Comparison of ENCODE assay signal across 10 cellular contexts in the genomic region with DNA sequence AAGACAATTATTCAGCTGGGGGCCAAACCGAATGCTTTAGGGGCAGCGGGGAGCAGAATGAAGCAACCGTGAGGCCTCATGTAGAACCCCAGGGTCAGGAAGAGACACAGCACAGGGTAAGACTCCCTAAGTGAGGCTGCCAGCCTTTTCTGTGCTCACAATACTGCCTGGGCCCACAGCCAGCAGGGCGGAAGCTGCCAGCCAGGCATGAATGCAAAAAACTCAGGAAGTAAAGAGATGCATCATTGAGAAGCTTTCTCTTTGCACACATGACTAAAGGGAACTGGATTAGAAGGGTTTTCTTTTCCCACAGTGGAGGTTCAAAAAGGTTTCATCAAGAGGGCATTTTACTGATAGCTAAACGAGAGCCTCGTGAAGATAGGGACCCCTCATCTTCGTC. TPM values are rescaled to one million over a fixed set of nuclear protein-coding genes. Genes with fewer than 3 reads are reported as not detected.
DNase-seq lines count a peak whose midpoint lies in the region; ATAC-seq, FAIRE-seq and TF ChIP-seq lines count a peak whose summit lies in the region.
"Had no signal": no experiment of that assay in that cellular context is flagged by ENCODE, and none has a peak within 500 bp of the region (broad histone marks: within the 10 kb centered on the region; RNA-seq: fewer than 3 reads in every experiment).

No MANE protein-coding gene starts in this region.

- H3K27ac Mint-ChIP-seq in activated T-helper 2 cell treated with anti-CD3 and anti-CD28 coated beads, Interferon-gamma antibody, Interleukin-2, Interleukin-4, amounts not matched to agents 10 μg/mL and 5 μg/mL and 100 μg/mL, durations not matched to agents 14 hours and 24 hours and 36 hours, result no peak overlapping the region

- H3K36me3 ChIP-seq in kidney (ENCODE audit: control insufficient read depth in 1 of 2, insufficient read depth in 2 of 2, low read length in 2 of 2), result peaks cover 4 to 20% of the 10 kb centered on the region in 2 donors
- no peaks in the 10 kb centered on the region for H3K36me3 ChIP-seq in upper lobe of right lung
- H3K36me3 ChIP-seq: Peyer's patch had no signal

- DNase-seq in 8988T (peak; percentile 24), Kasumi-1 (lab: John Stamatoyannopoulos, UW) (peak; percentile 44 to 50), astrocyte of the spinal cord (ENCODE audit: low read depth, low spot score) (peak; percentile 69), kidney (peak; percentile 85), upper lobe of right lung (peak; percentile 77)
- DNase-seq in activated T-cell treated with anti-CD3 and anti-CD28 coated beads, Interleukin-2, amount 50 U/mL, for 4 hours, result no peak
- DNase-seq in activated T-helper 2 cell treated with anti-CD3 and anti-CD28 coated beads, Interferon-gamma antibody, Interleukin-2, Interleukin-4, amounts not matched to agents 10 μg/mL and 5 μg/mL and 100 μg/mL, durations not matched to agents 14 hours and 24 hours and 36 hours (ENCODE audit: low spot score), result no peak

- no peak for TF ChIP-seq CTCF in astrocyte of the spinal cord (IDR thresholded peaks at IDR 0.05; ENCODE audit: low read depth, low read length)
- TF ChIP-seq CTCF in kidney (IDR thresholded peaks at IDR 0.05; ENCODE audit: borderline replicate concordance, extremely low read depth, insufficient read depth), result no peak
- no peak for TF ChIP-seq CTCF in upper lobe of right lung (IDR thresholded peaks at IDR 0.05)

- no peaks in the 10 kb centered on the region for H3K27me3 ChIP-seq in upper lobe of right lung
- H3K27me3 ChIP-seq: Peyer's patch had no signal

- FAIRE-seq in kidney (lab: Jason Lieb, UNC), result no peak

- H3K4me3 ChIP-seq in astrocyte of the spinal cord (ENCODE audit: low read depth, low read length) (no peak overlapping the region), kidney (ENCODE audit: low read length in 2 of 2) (no peak overlapping the region), upper lobe of right lung (no peak overlapping the region)
- H3K4me3 ChIP-seq: Peyer's patch had no signal

- in situ Hi-C loops in astrocyte of the spinal cord (cut with HindIII; ENCODE audit: low sequenced_read_pairs), result no loop called here

- ATAC-seq in upper lobe of right lung, result peak; percentile 72
- ATAC-seq in activated T-cell treated with anti-CD3 and anti-CD28 coated beads, Interleukin-2, amount 50 U/mL, for 4 hours, result no peak
- ATAC-seq in HG03460 (IDR thresholded peaks at IDR 0.05; ENCODE audit: unreplicated experiment), result no peak

- H3K4me1 ChIP-seq in kidney (ENCODE audit: control insufficient read depth in 1 of 2, insufficient read depth in 1 of 2, low read depth in 1 of 2, low read length in 2 of 2) (peaks cover 35 to 43% of the 10 kb centered on the region in 2 donors), upper lobe of right lung (no peaks in the 10 kb centered on the region)

- intact Hi-C loops in kidney (cut with DNase I) (no loop called here), upper lobe of right lung (cut with DNase I) (no loop called here)
- intact Hi-C loops in activated T-helper 2 cell treated with anti-CD3 and anti-CD28 coated beads, Interferon-gamma antibody, Interleukin-2, Interleukin-4, amounts not matched to agents 10 μg/mL and 5 μg/mL and 100 μg/mL, durations not matched to agents 14 hours and 24 hours and 36 hours (cut with micrococcal nuclease), result no loop called here

- no peaks in the 10 kb centered on the region for H3K9me3 Mint-ChIP-seq in activated T-cell treated with anti-CD3 and anti-CD28 coated beads, Interleukin-2, amount 50 U/mL, for 4 hours
- no peaks in the 10 kb centered on the region for H3K9me3 Mint-ChIP-seq in activated T-helper 2 cell treated with anti-CD3 and anti-CD28 coated beads, Interferon-gamma antibody, Interleukin-2, Interleukin-4, amounts not matched to agents 10 μg/mL and 5 μg/mL and 100 μg/mL, durations not matched to agents 14 hours and 24 hours and 36 hours

- H3K9me3 ChIP-seq in kidney (ENCODE audit: control insufficient read depth in 1 of 2, low read length in 2 of 2), result no peaks in the 10 kb centered on the region
- H3K9me3 ChIP-seq in upper lobe of right lung, result no peaks in the 10 kb centered on the region
- H3K9me3 ChIP-seq: Peyer's patch had no signal

- H3K27ac ChIP-seq in kidney (ENCODE audit: low read depth in 2 of 2, low read length in 2 of 2) (peak overlapping the region; percentile 54 to 59), upper lobe of right lung (no peak overlapping the region)

- no peaks in the 10 kb centered on the region for H3K36me3 Mint-ChIP-seq in activated T-cell treated with anti-CD3 and anti-CD28 coated beads, Interleukin-2, amount 50 U/mL, for 4 hours (ENCODE audit: insufficient read depth)
- no peaks in the 10 kb centered on the region for H3K36me3 Mint-ChIP-seq in activated T-helper 2 cell treated with anti-CD3 and anti-CD28 coated beads, Interferon-gamma antibody, Interleukin-2, Interleukin-4, amounts not matched to agents 10 μg/mL and 5 μg/mL and 100 μg/mL, durations not matched to agents 14 hours and 24 hours and 36 hours (ENCODE audit: low read depth)

- H3K4me3 Mint-ChIP-seq in activated T-cell treated with anti-CD3 and anti-CD28 coated beads, Interleukin-2, amount 50 U/mL, for 4 hours, result no peak overlapping the region
- no peak overlapping the region for H3K4me3 Mint-ChIP-seq in activated T-helper 2 cell treated with anti-CD3 and anti-CD28 coated beads, Interferon-gamma antibody, Interleukin-2, Interleukin-4, amounts not matched to agents 10 μg/mL and 5 μg/mL and 100 μg/mL, durations not matched to agents 14 hours and 24 hours and 36 hours (ENCODE audit: low read depth)

- no peaks in the 10 kb centered on the region for H3K4me1 Mint-ChIP-seq in activated T-cell treated with anti-CD3 and anti-CD28 coated beads, Interleukin-2, amount 50 U/mL, for 4 hours (ENCODE audit: low read depth)
- H3K4me1 Mint-ChIP-seq in activated T-helper 2 cell treated with anti-CD3 and anti-CD28 coated beads, Interferon-gamma antibody, Interleukin-2, Interleukin-4, amounts not matched to agents 10 μg/mL and 5 μg/mL and 100 μg/mL, durations not matched to agents 14 hours and 24 hours and 36 hours (ENCODE audit: low read depth), result peaks cover 13% of the 10 kb centered on the region

- no peak overlapping the region for H3K9ac ChIP-seq in kidney (ENCODE audit: low read length in 2 of 2)

- peaks cover 6% of the 10 kb centered on the region for H3K27me3 Mint-ChIP-seq in activated T-cell treated with anti-CD3 and anti-CD28 coated beads, Interleukin-2, amount 50 U/mL, for 4 hours (ENCODE audit: low read depth)
- H3K27me3 Mint-ChIP-seq in activated T-helper 2 cell treated with anti-CD3 and anti-CD28 coated beads, Interferon-gamma antibody, Interleukin-2, Interleukin-4, amounts not matched to agents 10 μg/mL and 5 μg/mL and 100 μg/mL, durations not matched to agents 14 hours and 24 hours and 36 hours (ENCODE audit: low read depth), result peaks cover 1% of the 10 kb centered on the region

RNA-seq across cellular contexts. Expression of a gene that starts 33.3 kb away (rescaled TPM):
- total RNA-seq in kidney, result 237 TPM
- 242 TPM for polyA plus RNA-seq in kidney (ENCODE audit: insufficient read depth, low read depth, low replicate concordance)
- total RNA-seq in upper lobe of right lung, result 6.7 TPM
- under 1 TPM; 0.08 to 0.15 (median 0.14) TPM for total RNA-seq in activated T-cell treated with anti-CD3 and anti-CD28 coated beads, Interleukin-2, amount 50 U/mL, for 4 hours
- 0.46 TPM in 2 replicates for total RNA-seq in activated T-helper 2 cell treated with anti-CD3 and anti-CD28 coated beads, Interferon-gamma antibody, Interleukin-2, Interleukin-4, amounts not matched to agents 10 μg/mL and 5 μg/mL and 100 μg/mL, durations not matched to agents 14 hours and 24 hours and 36 hours
- total RNA-seq: mononuclear cell had no signal

Comparison
In these comparisons a context has a peak if more than half of its experiments do, and no peak if none do; other contexts are left out.
1. DNase-seq: peak in 8988T (single experiment), Kasumi-1 (2 of 2), astrocyte of the spinal cord (single experiment), kidney (single experiment) and upper lobe of right lung (single experiment); none in activated T-cell treated with anti-CD3 and anti-CD28 coated beads, Interleukin-2, amount 50 U/mL, for 4 hours (single experiment) and activated T-helper 2 cell treated with anti-CD3 and anti-CD28 coated beads, Interferon-gamma antibody, Interleukin-2, Interleukin-4, amounts not matched to agents 10 μg/mL and 5 μg/mL and 100 μg/mL, durations not matched to agents 14 hours and 24 hours and 36 hours (single experiment).
2. RNA of a gene that starts 33.3 kb away (total RNA-seq): 237 TPM in kidney (single experiment); 6.7 TPM in upper lobe of right lung (single experiment), 0.46 TPM in activated T-helper 2 cell treated with anti-CD3 and anti-CD28 coated beads, Interferon-gamma antibody, Interleukin-2, Interleukin-4, amounts not matched to agents 10 μg/mL and 5 μg/mL and 100 μg/mL, durations not matched to agents 14 hours and 24 hours and 36 hours and 0.08 to 0.15 TPM in activated T-cell treated with anti-CD3 and anti-CD28 coated beads, Interleukin-2, amount 50 U/mL, for 4 hours; every median in the first group is over 10 times any median in the second.